In the genomic region with DNA sequence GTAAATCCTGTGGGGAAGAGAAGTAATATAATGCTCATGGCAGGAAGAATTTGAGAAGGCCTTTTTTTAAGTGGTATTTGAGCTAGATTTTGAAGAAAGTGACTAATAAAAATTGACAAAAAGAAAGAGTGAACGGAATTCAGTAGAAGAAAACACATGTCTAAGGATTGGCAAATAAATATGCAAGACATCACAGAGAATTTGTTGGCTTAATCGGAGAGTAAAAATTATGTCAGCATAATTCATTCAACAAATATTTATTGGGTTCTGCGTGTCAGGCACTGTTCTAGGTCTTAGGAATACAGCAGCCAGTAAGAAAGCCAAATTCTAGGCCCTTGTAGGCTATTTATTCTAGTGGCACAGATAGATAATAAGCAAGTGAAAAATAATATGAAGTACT, we compare ENCODE assay signal across 1 cellular context.
TF ChIP-seq lines count a peak whose summit lies in the region.

No MANE protein-coding gene starts in this region.

TF ChIP-seq in HepG2, 621 proteins besides CTCF, POLR2A, EP300 and RAD21:
- TF ChIP-seq ZNF878 (CRISPR knock-in tag; IDR thresholded peaks at IDR 0.05), result no peak
- TF ChIP-seq SKI (IDR thresholded peaks at IDR 0.05; ENCODE audit: partially characterized antibody), result no peak
- no peak for TF ChIP-seq POGZ (CRISPR knock-in tag; IDR thresholded peaks at IDR 0.05)
